In the genomic region with DNA sequence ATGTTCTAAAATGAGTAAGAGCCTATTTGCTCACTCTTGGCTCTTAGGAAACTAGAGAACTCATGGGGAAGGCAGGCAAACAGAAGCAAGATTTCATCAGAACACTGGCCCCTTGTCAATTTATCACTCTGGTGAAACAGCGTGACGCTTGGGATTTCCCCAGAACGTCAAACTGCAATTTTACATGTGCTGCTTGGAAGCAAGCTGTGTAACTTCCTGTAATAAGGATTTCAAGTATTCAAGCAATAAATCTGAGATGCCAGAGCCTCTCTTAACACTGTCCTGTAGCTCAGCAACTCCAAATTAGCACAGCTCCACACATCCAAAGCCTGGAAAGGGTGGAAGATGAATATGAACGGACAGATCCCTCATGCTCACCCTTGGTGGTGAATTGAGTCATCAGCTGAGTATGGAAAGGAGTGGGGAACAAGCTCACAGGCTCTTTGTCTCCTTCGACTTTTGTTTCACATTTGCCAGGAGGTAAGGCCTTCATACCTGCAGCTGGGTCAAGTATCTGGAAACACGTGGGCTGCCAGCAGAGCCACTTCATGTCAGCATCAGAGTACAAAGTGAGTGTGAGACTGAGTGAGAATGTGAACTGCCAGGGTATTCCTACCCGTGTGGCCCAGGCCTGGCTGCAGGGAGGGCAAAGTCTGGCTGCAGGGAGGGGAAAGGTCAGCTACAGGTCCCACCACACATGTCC, we compare ENCODE assay signal across 8 cellular contexts.
A peak's percentile ranks its signal among the peaks of the same experiment; 100 is the strongest.
DNase-seq lines count a peak whose midpoint lies in the region; ATAC-seq and TF ChIP-seq lines count a peak whose summit lies in the region.

No MANE protein-coding gene starts in this region.

- WGBS in IMR-90 (ENCODE audit: extremely low coverage in 2 of 2, insufficient read length in 1 of 2), 2 experiments, result 25% methylated on average over 1 of the region's 7 CpGs; no CpG with 5 or more reads in 1 of the 2 experiments

- H2AFZ ChIP-seq in IMR-90 (replicated peaks; ENCODE audit: low read length, poor library complexity), result peak overlapping the region; percentile 81

- H3K79me1 ChIP-seq in IMR-90 (ENCODE audit: low read depth in 1 of 2, low read length in 2 of 2), result 0 out of 4 replicates have a peak, but pooled peaks cover 0 to 3% of the 10 kb centered on the region in 2 experiments

- peak overlapping the region; percentile 56 to 89 for H4K8ac ChIP-seq in IMR-90 (ENCODE audit: low read depth in 2 of 2, low read length in 2 of 2)

- CTCF ChIA-PET in IMR-90 (lab: Yijun Ruan, JAX), result interaction anchor here (0.6 kb wide), 1 partner anchor 14 kb away, joined by 3 read pairs; no protein-coding TSS in a partner anchor

- peak; percentile 2 for DNase-seq in G401 (ENCODE audit: low spot score)
- DNase-seq in IMR-90, result peak; percentile 100
- peak; percentile 50 for DNase-seq in activated CD4-positive, CD25-positive, alpha-beta regulatory T cell treated with anti-CD3 and anti-CD28 coated beads, Interleukin-2, amount 50 U/mL, for 16 hours (ENCODE audit: low read depth, low spot score)
- DNase-seq in dermis blood vessel endothelial cell, result peak; percentile 80
- peak; percentile 86 for DNase-seq in myocyte (ENCODE audit: low read depth)
- DNase-seq in NCI-H524 treated with DMSO at 0.1 percent for 48 hours (lab: John Stamatoyannopoulos, UW), result no peak

- H4K5ac ChIP-seq in IMR-90 (ENCODE audit: low read depth, low read length), result peak overlapping the region; percentile 14

- no TSS peak for BruUV-seq in IMR-90 (replicated peaks; lab: Mats Ljungman, UMichigan)

- TF ChIP-seq POLR2A in IMR-90 (IDR thresholded peaks at IDR 0.05; ENCODE audit: low read depth, low read length), result no peak; the same call in 1 of the 2 replicates

- peak overlapping the region; percentile 74 for H2BK5ac ChIP-seq in IMR-90 (ENCODE audit: low read depth, low read length, poor library complexity, severe bottlenecking)

- intact Hi-C loops in IMR-90 (cut with micrococcal nuclease), result loop anchor here (1.0 to 2.0 kb wide), 2 partner anchors 140 to 235 kb away; a partner anchor contains a TSS

- in situ Hi-C loops in G401 (cut with HindIII; ENCODE audit: low sequenced_read_pairs) (no loop called here), IMR-90 (cut with MboI; ENCODE audit: low sequenced_read_pairs) (no loop called here)

- H3K36me3 ChIP-seq in IMR-90 (ENCODE audit: control insufficient read depth, insufficient read depth, low read length) (no peaks in the 10 kb centered on the region), stomach smooth muscle (ENCODE audit: control insufficient read depth in 2 of 2, insufficient read depth in 2 of 2, low read length in 2 of 2) (no peaks in the 10 kb centered on the region)

- no peak for TF ChIP-seq CTCF in IMR-90 (conservative IDR thresholded peaks at IDR 0.05; ENCODE audit: low read depth, low read length)

- H3K9me3 ChIP-seq in IMR-90 (ENCODE audit: control insufficient read depth, insufficient read depth, low read length) (no peaks in the 10 kb centered on the region), stomach smooth muscle (ENCODE audit: control insufficient read depth in 2 of 2, low read length in 2 of 2) (no peaks in the 10 kb centered on the region)

- H2AK9ac ChIP-seq in IMR-90 (replicated peaks; ENCODE audit: low read depth, low read length, poor library complexity), result peak overlapping the region; percentile 86

- peaks cover 24% of the 10 kb centered on the region for H3K4me1 ChIP-seq in IMR-90 (ENCODE audit: control insufficient read depth, insufficient read depth, low read length)
- peaks cover 21% of the 10 kb centered on the region for H3K4me1 ChIP-seq in stomach smooth muscle (ENCODE audit: control insufficient read depth, insufficient read depth, low read length)

- peak overlapping the region; percentile 97 for H2AK5ac ChIP-seq in IMR-90 (ENCODE audit: low read depth, low read length)

- peak; percentile 16 for TF ChIP-seq RAD21 in IMR-90 (IDR thresholded peaks at IDR 0.05; ENCODE audit: low read length)

- peak overlapping the region; percentile 83 for H2BK20ac ChIP-seq in IMR-90 (ENCODE audit: low read depth, low read length)

- peak overlapping the region; percentile 91 for H3K18ac ChIP-seq in IMR-90 (ENCODE audit: low read depth, low read length)

- H4K20me1 ChIP-seq in IMR-90 (ENCODE audit: insufficient read depth, low read length), result 0 out of 2 replicates have a peak, but pooled peaks cover 4% of the 10 kb centered on the region

- H3K4me3 ChIP-seq in IMR-90 (ENCODE audit: insufficient read depth, low read depth, low read length) (no peak overlapping the region), stomach smooth muscle (ENCODE audit: low read length in 2 of 2) (peak overlapping the region; percentile 44 to 54)

- H3K27me3 ChIP-seq in IMR-90 (ENCODE audit: control insufficient read depth, insufficient read depth, low read length) (no peaks in the 10 kb centered on the region), stomach smooth muscle (ENCODE audit: control insufficient read depth in 1 of 2, insufficient read depth in 2 of 2, low read length in 2 of 2) (no peaks in the 10 kb centered on the region)

- peak overlapping the region; percentile 45 for H3K56ac ChIP-seq in IMR-90 (ENCODE audit: extremely low read depth, insufficient read depth, low read length)

- peak overlapping the region; percentile 93 for H3K4ac ChIP-seq in IMR-90 (ENCODE audit: low read depth, low read length)

- peak overlapping the region; percentile 92 for H3K23ac ChIP-seq in IMR-90 (ENCODE audit: low read depth, low read length)

- POLR2A ChIA-PET in IMR-90 (lab: Charles Lee; ENCODE audit: unreplicated experiment), result no interaction called here

- H3K9ac ChIP-seq in IMR-90 (ENCODE audit: low read depth, low read length) (peak overlapping the region; percentile 23), stomach smooth muscle (ENCODE audit: low read length in 2 of 2) (peak overlapping the region; percentile 36 to 49)

- ATAC-seq in GM21529 (IDR thresholded peaks at IDR 0.05; ENCODE audit: unreplicated experiment) (peak; percentile 89), IMR-90 (ENCODE audit: low read depth) (peak; percentile 73)

- H4K91ac ChIP-seq in IMR-90 (ENCODE audit: insufficient read depth, low read depth, low read length), result peak overlapping the region; percentile 83

- H3K27ac ChIP-seq in IMR-90 (ENCODE audit: insufficient read depth, low read length) (peak overlapping the region; percentile 79), stomach smooth muscle (ENCODE audit: low read length) (peak overlapping the region; percentile 41)

- peak overlapping the region; percentile 60 for H3K4me2 ChIP-seq in IMR-90 (ENCODE audit: low read depth, low read length)

- H2BK120ac ChIP-seq in IMR-90 (ENCODE audit: low read depth, low read length), result peak overlapping the region; percentile 96

- H2BK15ac ChIP-seq in IMR-90 (ENCODE audit: low read depth, low read length), result peak overlapping the region; percentile 63; the same call in 2 of the 3 replicates

- peak overlapping the region; percentile 91 for H3K14ac ChIP-seq in IMR-90 (replicated peaks; ENCODE audit: low read depth, low read length)

- dilution Hi-C loops in IMR-90 (cut with HindIII; ENCODE audit: low sequenced_read_pairs, unreplicated experiment), result no loop called here

- H3K9me1 ChIP-seq in IMR-90 (ENCODE audit: insufficient read depth, low read length), result peaks cover 23% of the 10 kb centered on the region

TF ChIP-seq in IMR-90, 13 proteins besides CTCF, POLR2A, EP300 and RAD21:
- TF ChIP-seq, protein P1, sequence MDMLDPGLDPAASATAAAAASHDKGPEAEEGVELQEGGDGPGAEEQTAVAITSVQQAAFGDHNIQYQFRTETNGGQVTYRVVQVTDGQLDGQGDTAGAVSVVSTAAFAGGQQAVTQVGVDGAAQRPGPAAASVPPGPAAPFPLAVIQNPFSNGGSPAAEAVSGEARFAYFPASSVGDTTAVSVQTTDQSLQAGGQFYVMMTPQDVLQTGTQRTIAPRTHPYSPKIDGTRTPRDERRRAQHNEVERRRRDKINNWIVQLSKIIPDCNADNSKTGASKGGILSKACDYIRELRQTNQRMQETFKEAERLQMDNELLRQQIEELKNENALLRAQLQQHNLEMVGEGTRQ (IDR thresholded peaks at IDR 0.05; ENCODE audit: low read depth, low read length), result no peak
- TF ChIP-seq CHD1 (IDR thresholded peaks at IDR 0.05; ENCODE audit: low read depth, low read length) (no peak; the same call in 1 of the 2 replicates), FOS (IDR thresholded peaks at IDR 0.05; ENCODE audit: low read depth, low read length) (peak; percentile 63), CEBPB (IDR thresholded peaks at IDR 0.05; ENCODE audit: low read depth, low read length) (peak; percentile 98), RFX5 (IDR thresholded peaks at IDR 0.05; ENCODE audit: low read depth, low read length) (no peak), MAZ (IDR thresholded peaks at IDR 0.05; ENCODE audit: borderline replicate concordance, low read depth, low read length) (peak; percentile 10; the same call in 1 of the 2 replicates), SMC3 (IDR thresholded peaks at IDR 0.05; ENCODE audit: low read depth, low read length) (no peak), MXI1 (IDR thresholded peaks at IDR 0.05; ENCODE audit: borderline replicate concordance, low read depth, low read length) (peak; percentile 79), RCOR1 (IDR thresholded peaks at IDR 0.05; ENCODE audit: insufficient replicate concordance, low read length) (peak; percentile 20), BHLHE40 (IDR thresholded peaks at IDR 0.05; ENCODE audit: low read depth, low read length) (peak; percentile 81), MAFK (IDR thresholded peaks at IDR 0.05; ENCODE audit: low read depth, low read length) (peak; percentile 2; the same call in 1 of the 2 replicates)
